ENCODE assay signal across 11 cellular contexts in the genomic region with DNA sequence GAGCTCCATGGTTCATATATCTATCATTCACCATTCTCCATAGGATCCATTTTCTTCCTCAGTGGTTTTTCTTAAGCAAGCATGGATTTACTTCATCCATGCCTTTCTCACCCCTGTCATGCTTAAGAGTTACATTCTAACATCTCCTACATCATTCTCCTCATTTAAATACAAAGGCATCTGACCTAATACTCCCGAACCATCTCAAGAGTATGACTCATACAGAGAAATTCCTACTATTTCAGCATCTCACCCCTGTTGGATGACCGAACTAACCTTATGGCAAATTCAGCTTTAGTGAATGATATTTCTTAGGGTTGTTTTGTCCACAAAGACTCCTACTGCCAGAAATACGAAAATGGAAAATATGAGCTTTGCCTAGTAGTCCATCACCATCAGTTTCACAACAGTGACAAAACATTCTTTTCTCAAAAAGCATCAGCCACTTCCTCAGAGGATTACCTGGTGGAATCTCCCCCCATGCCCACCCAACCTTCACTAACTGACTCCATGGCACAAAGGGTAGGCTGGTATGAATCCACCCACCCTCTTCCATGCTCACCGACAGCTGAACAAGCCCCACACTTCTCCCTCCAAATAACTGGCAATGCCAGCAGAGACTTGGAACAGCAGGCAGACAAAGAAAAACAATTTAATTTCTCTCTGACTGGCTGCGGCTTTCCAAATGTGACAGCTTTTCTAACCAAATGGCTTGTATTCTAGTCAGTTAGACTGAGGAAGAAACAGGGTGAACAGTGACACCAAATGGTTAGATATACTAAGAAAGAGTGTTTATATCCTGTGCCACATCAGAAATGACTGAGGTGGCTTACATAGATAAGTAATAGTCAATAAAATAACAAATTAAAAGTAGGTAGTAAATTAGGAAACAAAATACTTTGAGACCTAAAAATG.
DNase-seq lines count a peak whose midpoint lies in the region; ATAC-seq and TF ChIP-seq lines count a peak whose summit lies in the region.
"Had no signal": no experiment of that assay in that cellular context is flagged by ENCODE, and none has a peak within 500 bp of the region (broad histone marks: within the 10 kb centered on the region; RNA-seq: fewer than 3 reads in every experiment).

No MANE protein-coding gene starts in this region.

- H3K36me3 ChIP-seq in BJ (ENCODE audit: control insufficient read depth, insufficient read depth, low read length) (no peaks in the 10 kb centered on the region), osteoblast (ENCODE audit: insufficient read depth, low read length) (no peaks in the 10 kb centered on the region)
- H3K36me3 ChIP-seq: stomach had no signal

- H3K27me3 ChIP-seq in BJ (ENCODE audit: control insufficient read depth, insufficient read depth, low read length) (no peaks in the 10 kb centered on the region), osteoblast (ENCODE audit: insufficient read depth, low read length) (peaks cover under 1% of the 10 kb centered on the region)
- H3K27me3 ChIP-seq: stomach had no signal

- peaks cover 3% of the 10 kb centered on the region for H3K4me1 ChIP-seq in osteoblast (ENCODE audit: insufficient read depth, low read length)
- H3K4me1 ChIP-seq: stomach had no signal

- no peak for TF ChIP-seq CTCF in BJ (IDR thresholded peaks at IDR 0.05; ENCODE audit: insufficient read depth, low read depth, low read length)
- no peak for TF ChIP-seq CTCF in osteoblast (IDR thresholded peaks at IDR 0.05; ENCODE audit: extremely low read depth, low read depth, low read length)

- peak overlapping the region; percentile 10 for H2AFZ ChIP-seq in osteoblast (ENCODE audit: low read length)

- H3K4me2 ChIP-seq in osteoblast (ENCODE audit: insufficient read depth, low read length) = peak overlapping the region; percentile 42

- H3K4me3 ChIP-seq in BJ (ENCODE audit: low read depth, low read length) (no peak overlapping the region), osteoblast (ENCODE audit: insufficient read depth, low read length) (no peak overlapping the region)
- H3K4me3 ChIP-seq: stomach had no signal

- H3K27ac ChIP-seq in osteoblast (ENCODE audit: low read depth, low read length) = peak overlapping the region; percentile 32
- H3K27ac ChIP-seq: stomach had no signal

- no peak for ATAC-seq in GM18502 (IDR thresholded peaks at IDR 0.05; ENCODE audit: poor library complexity, unreplicated experiment)

- H3K9me3 ChIP-seq in osteoblast (ENCODE audit: low read depth, low read length) = no peaks in the 10 kb centered on the region
- H3K9me3 ChIP-seq: stomach had no signal

- CTCF ChIA-PET in BJ (lab: Yijun Ruan, JAX) = interaction anchor here (0.5 to 1.1 kb wide), 4 partner anchors 9 to 1923 kb away, joined by 3 to 4 read pairs (median 4); no protein-coding TSS in a partner anchor

- no peaks in the 10 kb centered on the region for H4K20me1 ChIP-seq in osteoblast (ENCODE audit: insufficient read depth, low read length)

- H3K79me2 ChIP-seq in osteoblast (ENCODE audit: insufficient read depth, low read length) = no peaks in the 10 kb centered on the region

- POLR2A ChIA-PET in BJ (lab: Charles Lee) = no interaction called here

- DNase-seq in BJ (ENCODE audit: low read depth) (peak; percentile 66), LHCN-M2 (ENCODE audit: low read depth) (peak; percentile 67), dedifferentiated amniotic fluid mesenchymal stem cell (ENCODE audit: extremely low spot score) (peak; percentile 59), osteoblast (ENCODE audit: insufficient read length, low spot score, missing footprints) (peak; percentile 86), NCI-H1105 treated with DMSO at 0.1 percent for 48 hours (lab: John Stamatoyannopoulos, UW) (no peak), NCI-H2227 treated with DMSO at 0.1 percent for 48 hours (lab: John Stamatoyannopoulos, UW) (no peak), NOMO-1 treated with DMSO at 0.1 percent for 48 hours (lab: John Stamatoyannopoulos, UW; ENCODE audit: unreplicated experiment) (no peak)
- DNase-seq: activated CD4-positive, alpha-beta T cell treated with anti-CD3 and anti-CD28 coated beads, Interleukin-2, amount 50 U/mL, for 4 hours; NCI-H1092 treated with DMSO at 0.1 percent for 48 hours; stomach had no signal

Comparison
In these comparisons a context has a peak if more than half of its experiments do, and no peak if none do; other contexts are left out.
1. DNase-seq: peak in BJ (single experiment), LHCN-M2 (single experiment), dedifferentiated amniotic fluid mesenchymal stem cell (single experiment) and osteoblast (single experiment); none in NCI-H1105 treated with DMSO at 0.1 percent for 48 hours (single experiment), NCI-H2227 treated with DMSO at 0.1 percent for 48 hours (single experiment) and NOMO-1 treated with DMSO at 0.1 percent for 48 hours (single experiment).